ENCODE assay signal across 10 cellular contexts in the genomic region with DNA sequence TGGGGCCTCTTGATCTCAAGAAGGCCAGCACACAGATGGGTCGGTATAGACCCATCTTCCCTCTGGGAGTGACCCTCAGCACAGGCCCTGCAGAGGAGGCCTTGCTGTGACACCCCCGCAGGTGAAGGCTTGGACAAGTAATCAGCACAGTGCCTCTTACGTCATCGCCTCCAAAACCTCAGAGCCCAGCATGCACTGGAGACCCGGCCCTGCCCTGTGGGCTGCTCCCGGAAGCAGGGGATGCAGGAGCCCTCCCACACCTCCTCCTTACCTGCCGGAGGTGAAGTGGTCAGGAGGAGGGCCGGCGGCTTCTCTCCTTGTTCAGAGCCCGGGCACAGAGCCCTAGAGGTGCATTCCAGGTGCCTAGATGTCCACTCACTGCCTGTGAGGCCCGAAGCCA.
"Had no signal": no experiment of that assay in that cellular context is flagged by ENCODE, and none has a peak within 500 bp of the region (broad histone marks: within the 10 kb centered on the region; RNA-seq: fewer than 3 reads in every experiment).

No MANE protein-coding gene starts in this region.

- H3K4me1 ChIP-seq: HAP-1 had no signal

- H3K27ac ChIP-seq: GM23248, HL-60, KMS-11 had no signal

- H3K4me2 ChIP-seq: KMS-11 had no signal

- H3K9ac ChIP-seq: GM23248, KMS-11 had no signal

- H2AFZ ChIP-seq: GM23248 had no signal

- ATAC-seq: HCT116 had no signal

- H3K9me3 ChIP-seq: HAP-1 had no signal

- H3K36me3 ChIP-seq: HAP-1 had no signal

- DNase-seq: GM23248, GOT3, H7, HFFc6, IMR-90, KBM-7 had no signal

- H3K4me3 ChIP-seq: GM23248, HAP-1 had no signal
